25 cellular contexts compared by ENCODE assay signal in genomic region chr6:129208415-129209034, GRCh38.
"Had no signal": no experiment of that assay in that cellular context is flagged by ENCODE, and none has a peak within 500 bp of the region (broad histone marks: within the 10 kb centered on the region; RNA-seq: fewer than 3 reads in every experiment).

No MANE protein-coding gene starts in this region.

- H3K79me2 ChIP-seq: parathyroid adenoma had no signal

- H3K9ac ChIP-seq: neural progenitor cell, parathyroid adenoma had no signal

- H3K4me1 ChIP-seq: parathyroid adenoma, prostate gland, spleen, testis, upper lobe of right lung had no signal

- H3K4me2 ChIP-seq: neural progenitor cell had no signal

- H3K27me3 ChIP-seq: gastrocnemius medialis, heart right ventricle, neural progenitor cell, spleen, testis, tibial nerve, upper lobe of right lung had no signal

- DNase-seq: effector memory CD4-positive, alpha-beta T cell; gastrocnemius medialis; heart right ventricle; hypothalamus; kidney glomerular epithelial cell; mammary epithelial cell; mucosa of descending colon; natural killer cell; nucleus accumbens; spleen; stimulated activated CD4-positive, alpha-beta T cell treated with anti-CD3 and anti-CD28 coated beads, Interleukin-15, amount 100 ng/mL, for 24 hours; stimulated activated CD4-positive, alpha-beta T cell treated with anti-CD3 and anti-CD28 coated beads, Interleukin-1b, Interleukin-23, amount 100 ng/mL, for 48 hours; stimulated activated CD4-positive, alpha-beta T cell treated with anti-CD3 and anti-CD28 coated beads, Interleukin-4, amount 100 ng/mL, for 24 hours; stimulated activated naive CD8-positive, alpha-beta T cell treated with anti-CD3 and anti-CD28 coated beads, Interleukin-15, amount 100 ng/mL, for 72 hours; testis; upper lobe of right lung had no signal

- H2AFZ ChIP-seq: neural progenitor cell, parathyroid adenoma had no signal

- H3K36me3 ChIP-seq: gastrocnemius medialis, neural progenitor cell, prostate gland, spleen, upper lobe of right lung had no signal

- FAIRE-seq: endometrium, islet of Langerhans had no signal

- H3K9me3 ChIP-seq: gastrocnemius medialis, heart right ventricle, mucosa of descending colon, prostate gland, spleen, testis, upper lobe of right lung had no signal

- ATAC-seq: esophagus mucosa; gastrocnemius medialis; heart right ventricle; natural killer cell; sciatic nerve; stimulated activated memory B cell treated with anti-CD40 and anti-IgM and Interleukin-4, amounts not matched to agents 10 μg/mL and 1 μg/mL and 100 μg/mL, for 72 hours; stimulated activated naive CD8-positive, alpha-beta T cell treated with anti-CD3 and anti-CD28 coated beads, Interleukin-15, amount 100 ng/mL, for 72 hours; upper lobe of right lung had no signal

- H3K27ac ChIP-seq: neural progenitor cell, parathyroid adenoma, prostate gland, spleen, testis, upper lobe of right lung had no signal

- H3K4me3 ChIP-seq: gastrocnemius medialis, heart right ventricle, mucosa of descending colon, neural progenitor cell, prostate gland, spleen, testis, tibial nerve, upper lobe of right lung had no signal
